Comparison of ENCODE assay signal across 24 cellular contexts in genomic region chr7:91826377-91826776, GRCh38. TPM values are rescaled to one million over a fixed set of nuclear protein-coding genes. Genes with fewer than 3 reads are reported as not detected.
DNase-seq lines count a peak whose midpoint lies in the region; ATAC-seq and TF ChIP-seq lines count a peak whose summit lies in the region.
"Had no signal": no experiment of that assay in that cellular context is flagged by ENCODE, and none has a peak within 500 bp of the region (broad histone marks: within the 10 kb centered on the region; RNA-seq: fewer than 3 reads in every experiment).

No MANE protein-coding gene starts in this region.

- H3K27ac ChIP-seq in substantia nigra (ENCODE audit: low read depth, low read length, poor library complexity, severe bottlenecking), result no peak overlapping the region
- H3K27ac ChIP-seq in body of pancreas, result no peak overlapping the region
- H3K27ac ChIP-seq: skin epidermis had no signal

- H3K27me3 Mint-ChIP-seq in central memory CD8-positive, alpha-beta T cell, result no peaks in the 10 kb centered on the region
- no peaks in the 10 kb centered on the region for H3K27me3 Mint-ChIP-seq in neural crest cell (ENCODE audit: low read depth)
- H3K27me3 Mint-ChIP-seq: activated naive CD8-positive, alpha-beta T cell treated with anti-CD3 and anti-CD28 coated beads for 36 hours; B cell had no signal

- peaks cover 6% of the 10 kb centered on the region for H3K9me3 Mint-ChIP-seq in central memory CD8-positive, alpha-beta T cell
- peaks cover 8% of the 10 kb centered on the region for H3K9me3 Mint-ChIP-seq in neural crest cell

- H3K4me1 Mint-ChIP-seq in central memory CD8-positive, alpha-beta T cell, result no peaks in the 10 kb centered on the region
- no peaks in the 10 kb centered on the region for H3K4me1 Mint-ChIP-seq in neural crest cell
- H3K4me1 Mint-ChIP-seq: activated naive CD8-positive, alpha-beta T cell treated with anti-CD3 and anti-CD28 coated beads for 36 hours; B cell had no signal

- no peaks in the 10 kb centered on the region for H3K36me3 ChIP-seq in body of pancreas (replicated peaks in 1 of 2; ENCODE audit: insufficient read depth in 1 of 2, low read depth in 2 of 2)

- no peak for TF ChIP-seq CTCF in neural crest cell (conservative IDR thresholded peaks at IDR 0.05)
- TF ChIP-seq CTCF in body of pancreas (IDR thresholded peaks at IDR 0.05), result no peak

- intact Hi-C loops in body of pancreas (cut with DNase I), result no loop called here

- H3K9me3 ChIP-seq in body of pancreas, result no peaks in the 10 kb centered on the region

- DNase-seq in GM04504 (ENCODE audit: low read depth) (peak; percentile 24), NCI-H1092 (lab: John Stamatoyannopoulos, UW) (peak; percentile 6), neural crest cell (ENCODE audit: low read depth, low spot score) (no peak), NCI-H1694 (lab: John Stamatoyannopoulos, UW) (no peak), substantia nigra (lab: John Stamatoyannopoulos, UW) (no peak), body of pancreas (no peak)
- DNase-seq in central memory CD8-positive, alpha-beta T cell (ENCODE audit: low spot score in 2 of 2), result no peak
- DNase-seq: activated naive CD8-positive, alpha-beta T cell treated with anti-CD3 and anti-CD28 coated beads for 36 hours; COR-L47; cortex of kidney; KG1; midbrain; NCI-H1048; NCI-H2171 treated with DMSO at 0.1 percent for 48 hours; NCI-H82; stimulated activated CD4-positive, alpha-beta T cell treated with anti-CD3 and anti-CD28 coated beads, Interleukin-2, amount 100 ng/mL, for 48 hours; T-helper 9 cell had no signal

- peak overlapping the region; percentile 9 for H3K27ac Mint-ChIP-seq in central memory CD8-positive, alpha-beta T cell (ENCODE audit: low read depth)
- H3K27ac Mint-ChIP-seq in neural crest cell (ENCODE audit: unreplicated experiment), result peak overlapping the region; percentile 0
- H3K27ac Mint-ChIP-seq: activated naive CD8-positive, alpha-beta T cell treated with anti-CD3 and anti-CD28 coated beads for 36 hours; activated T-helper 1 cell treated with anti-CD3 and anti-CD28 coated beads, Interleukin-12 subunit alpha, Interleukin-12 subunit beta, Interleukin-2, Interleukin-4 antibody, amounts not matched to agents 30 ng/mL and 10 ng/mL and 1 ng/mL, durations not matched to agents 14 hours and 24 hours and 36 hours; B cell had no signal

- H3K4me3 Mint-ChIP-seq in central memory CD8-positive, alpha-beta T cell, result no peak overlapping the region
- no peak overlapping the region for H3K4me3 Mint-ChIP-seq in neural crest cell
- H3K4me3 Mint-ChIP-seq: activated naive CD8-positive, alpha-beta T cell treated with anti-CD3 and anti-CD28 coated beads for 36 hours; activated T-helper 1 cell treated with anti-CD3 and anti-CD28 coated beads, Interleukin-12 subunit alpha, Interleukin-12 subunit beta, Interleukin-2, Interleukin-4 antibody, amounts not matched to agents 30 ng/mL and 10 ng/mL and 1 ng/mL, durations not matched to agents 14 hours and 24 hours and 36 hours; B cell had no signal

- no peaks in the 10 kb centered on the region for H3K36me3 Mint-ChIP-seq in central memory CD8-positive, alpha-beta T cell (ENCODE audit: insufficient read depth)
- H3K36me3 Mint-ChIP-seq in neural crest cell (ENCODE audit: low read depth), result peaks cover 16% of the 10 kb centered on the region

- 87 to 91% methylated on average over 1 of the region's 1 CpG for WGBS in body of pancreas, 2 donors

- TF ChIP-seq POLR2A in GM18505 (IDR thresholded peaks at IDR 0.05; ENCODE audit: borderline replicate concordance, extremely low read depth, insufficient read depth, insufficient read length) (no peak), body of pancreas (IDR thresholded peaks at IDR 0.05) (no peak)

- H3K4me3 ChIP-seq in body of pancreas, result no peak overlapping the region
- H3K4me3 ChIP-seq: skin epidermis had no signal

- no peaks in the 10 kb centered on the region for H3K27me3 ChIP-seq in body of pancreas

- no peak for ATAC-seq in central memory CD8-positive, alpha-beta T cell (replicated peaks; ENCODE audit: extremely low read depth, poor library complexity, severe bottlenecking)
- ATAC-seq in GM18505 (IDR thresholded peaks at IDR 0.05; ENCODE audit: unreplicated experiment) (no peak), body of pancreas (no peak)
- ATAC-seq: activated CD4-positive, CD25-positive, alpha-beta regulatory T cell treated with anti-CD3 and anti-CD28 coated beads, Interleukin-2, amount 50 U/mL, for 24 hours; Panc1; SK-N-SH treated with all-trans-retinoic acid at 6 μM for 48 hours had no signal

- H3K4me1 ChIP-seq in body of pancreas, result no peaks in the 10 kb centered on the region

RNA-seq across cellular contexts. Expression of gene MTERF1, which starts 54.1 kb away (rescaled TPM):
- total RNA-seq in neural crest cell (11.9 and 14.6 TPM in 2 replicates), body of pancreas (1 to 10 TPM; 3.3 to 7.5 TPM)

Comparison
In these comparisons a context has a peak if more than half of its experiments do, and no peak if none do; other contexts are left out.
1. DNase-seq: peak in GM04504 (single experiment) and NCI-H1092 (single experiment); none in central memory CD8-positive, alpha-beta T cell (0 of 2), neural crest cell (single experiment), NCI-H1694 (single experiment), substantia nigra (0 of 49) and body of pancreas (0 of 4).